Comparison of ENCODE assay signal across 29 cellular contexts in the genomic region with DNA sequence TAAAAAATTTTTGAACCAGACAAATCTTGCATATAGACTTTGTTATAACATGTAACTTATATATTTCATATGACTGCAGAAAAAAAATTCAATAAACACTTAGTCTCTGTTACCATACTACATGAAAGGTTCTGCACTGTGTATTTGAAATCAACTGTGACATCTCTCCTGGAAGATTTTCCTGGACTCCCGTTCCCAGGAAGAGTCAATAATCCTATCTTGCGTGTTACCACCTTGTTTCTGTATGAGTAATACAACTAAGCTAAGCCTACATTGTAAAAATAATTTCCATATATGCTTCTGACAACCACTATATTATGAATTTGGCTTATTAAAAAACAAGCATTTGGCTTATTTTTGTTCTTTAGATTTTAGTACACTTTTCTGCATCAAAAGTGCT.
"Had no signal": no experiment of that assay in that cellular context is flagged by ENCODE, and none has a peak within 500 bp of the region (broad histone marks: within the 10 kb centered on the region; RNA-seq: fewer than 3 reads in every experiment).

No MANE protein-coding gene starts in this region.

- H3K9me3 ChIP-seq: ascending aorta, breast epithelium, esophagus muscularis mucosa, gastrocnemius medialis, heart left ventricle had no signal

- DNase-seq: activated B cell treated with CpG ODN at 0.5 μM for 24 hours; activated CD4-positive, alpha-beta memory T cell treated with anti-CD3 and anti-CD28 coated beads for 36 hours; activated CD4-positive, alpha-beta T cell treated with anti-CD3 and anti-CD28 coated beads for 48 hours; activated CD8-positive, alpha-beta memory T cell treated with anti-CD3 and anti-CD28 coated beads, Interleukin-2, amount 10 ng/mL, durations not matched to agents 7 days and 5 days; activated CD8-positive, alpha-beta memory T cell treated with anti-CD3 and anti-CD28 coated beads, Interleukin-2, amount 50 U/mL, for 4 hours; activated CD8-positive, alpha-beta T cell treated with anti-CD3 and anti-CD28 coated beads, Interleukin-2, amount 10 ng/mL, durations not matched to agents 7 days and 5 days; activated gamma-delta T cell; activated naive CD4-positive, alpha-beta T cell; activated naive CD4-positive, alpha-beta T cell treated with anti-CD3 and anti-CD28 coated beads, Interleukin-2, amount 10 ng/mL, durations not matched to agents 7 days and 5 days; activated naive CD8-positive, alpha-beta T cell treated with anti-CD3 and anti-CD28 coated beads, Interleukin-2, amount 10 ng/mL, durations not matched to agents 7 days and 5 days; activated T-cell treated with anti-CD3 and anti-CD28 coated beads, Interleukin-2, amount 50 U/mL, for 1 hour; activated T-cell treated with anti-CD3 and anti-CD28 coated beads, Interleukin-2, amount 50 U/mL, for 72 hours; dorsolateral prefrontal cortex; effector memory CD4-positive, alpha-beta T cell; endodermal cell; erythroblast; foreskin keratinocyte; gastrocnemius medialis; glutamatergic neuron; heart left ventricle; T-helper 17 cell; T1000; WERI-Rb-1 had no signal

- H3K36me3 ChIP-seq: ascending aorta, breast epithelium, esophagus muscularis mucosa, gastrocnemius medialis, heart left ventricle, WERI-Rb-1 had no signal

- H3K27ac ChIP-seq: ascending aorta, breast epithelium, coronary artery, dorsolateral prefrontal cortex, esophagus muscularis mucosa, foreskin keratinocyte, gastrocnemius medialis, heart left ventricle, WERI-Rb-1 had no signal

- H3K4me3 ChIP-seq: ascending aorta, breast epithelium, coronary artery, dorsolateral prefrontal cortex, esophagus muscularis mucosa, gastrocnemius medialis, heart left ventricle had no signal

- ATAC-seq: activated CD4-positive, CD25-positive, alpha-beta regulatory T cell treated with anti-CD3 and anti-CD28 coated beads, Interleukin-2, amount 50 U/mL, for 24 hours; activated CD8-positive, alpha-beta memory T cell treated with anti-CD3 and anti-CD28 coated beads, Interleukin-2, amount 10 ng/mL, durations not matched to agents 7 days and 5 days; activated CD8-positive, alpha-beta T cell treated with anti-CD3 and anti-CD28 coated beads, Interleukin-2, amount 10 ng/mL, durations not matched to agents 7 days and 5 days; activated naive CD4-positive, alpha-beta T cell treated with anti-CD3 and anti-CD28 coated beads, Interleukin-2, amount 50 U/mL, for 72 hours; activated T-cell treated with anti-CD3 and anti-CD28 coated beads, Interleukin-2, amount 50 U/mL, for 72 hours; foreskin keratinocyte; gastrocnemius medialis; heart left ventricle; T-helper 17 cell had no signal

- H3K27me3 ChIP-seq: ascending aorta, breast epithelium, dorsolateral prefrontal cortex, esophagus muscularis mucosa, foreskin keratinocyte, gastrocnemius medialis, heart left ventricle had no signal

- H3K4me1 ChIP-seq: ascending aorta, breast epithelium, esophagus muscularis mucosa, gastrocnemius medialis, heart left ventricle had no signal
